10 cellular contexts compared by ENCODE assay signal in the genomic region with DNA sequence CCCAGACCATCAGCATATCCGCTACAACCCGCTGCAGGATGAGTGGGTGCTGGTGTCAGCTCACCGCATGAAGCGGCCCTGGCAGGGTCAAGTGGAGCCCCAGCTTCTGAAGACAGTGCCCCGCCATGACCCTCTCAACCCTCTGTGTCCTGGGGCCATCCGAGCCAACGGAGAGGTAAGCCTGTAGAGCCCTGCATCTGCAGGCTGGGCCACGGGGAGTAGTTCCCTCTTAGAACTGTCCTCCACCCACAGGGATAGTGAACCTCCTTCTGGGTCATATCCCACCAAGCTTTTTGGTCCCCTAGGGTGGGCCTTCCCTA. TPM values are rescaled to one million over a fixed set of nuclear protein-coding genes. Genes with fewer than 3 reads are reported as not detected.
DNase-seq lines count a peak whose midpoint lies in the region; ATAC-seq and TF ChIP-seq lines count a peak whose summit lies in the region.
"Had no signal": no experiment of that assay in that cellular context is flagged by ENCODE, and none has a peak within 500 bp of the region (broad histone marks: within the 10 kb centered on the region; RNA-seq: fewer than 3 reads in every experiment).

No MANE protein-coding gene starts in this region.

- in situ Hi-C loops in GM23248 (cut with MboI): no loop called here

- peak overlapping the region; percentile 89 to 90 for H3K27ac Mint-ChIP-seq in T-cell

- H3K9ac ChIP-seq in GM23248: peak overlapping the region; percentile 85

- H3K36me3 ChIP-seq in GM23248 (ENCODE audit: low read depth): no peaks in the 10 kb centered on the region
- H3K36me3 ChIP-seq in gastroesophageal sphincter: peaks cover 0 to 24% of the 10 kb centered on the region in 2 donors

- peaks cover 21% of the 10 kb centered on the region for H3K36me3 Mint-ChIP-seq in T-cell

- no peaks in the 10 kb centered on the region for H3K27me3 Mint-ChIP-seq in T-cell

- H3K4me3 ChIP-seq in GM23248: peak overlapping the region; percentile 78
- H3K4me3 ChIP-seq in gastroesophageal sphincter: peak overlapping the region; percentile 62 to 69
- peak overlapping the region; percentile 53 to 71 (median 63) for H3K4me3 ChIP-seq in skin epidermis

- POLR2A ChIA-PET in T-cell (lab: Charles Lee): interaction anchor here in 1 of 2 donors (1.3 to 1.6 kb wide), 2 partner anchors 9 to 18 kb away, joined by 4 to 5 read pairs; partner anchors contain the start of gene SIGMAR1
- POLR2A ChIA-PET in GM10248 (lab: Yijun Ruan, JAX): interaction anchor here (2.1 kb wide), 1 partner anchor 10 kb away, joined by 8 read pairs; the partner anchor contains the start of gene SIGMAR1

- H3K4me2 ChIP-seq in GM23248 (ENCODE audit: unreplicated experiment): peak overlapping the region; percentile 80

- no peaks in the 10 kb centered on the region for H3K9me3 ChIP-seq in GM23248 (ENCODE audit: low read depth)
- no peaks in the 10 kb centered on the region for H3K9me3 ChIP-seq in gastroesophageal sphincter

- 0 to 2% methylated on average over 7 to 8 of the region's 8 CpGs for WGBS in GM23248 (ENCODE audit: low coverage in 1 of 2, low lambda C conversion rate in 2 of 2, missing lambda C conversion rate in 2 of 2), 2 experiments
- 0% methylated on average over 1 to 3 of the region's 8 CpGs for WGBS in gastroesophageal sphincter (ENCODE audit: low coverage in 1 of 2), 2 donors

- no peak for TF ChIP-seq POLR2A in gastroesophageal sphincter (IDR thresholded peaks at IDR 0.05)

- H2AFZ ChIP-seq in GM23248: peak overlapping the region; percentile 95

- no peaks in the 10 kb centered on the region for H3K9me2 ChIP-seq in GM23248 (ENCODE audit: insufficient read depth)

- CTCF ChIA-PET in T-cell (lab: Charles Lee) (interaction anchor here (0.6 to 5.4 kb wide), 14 partner anchors 9 to 992 kb away, joined by 3 to 39 read pairs (median 6); partner anchors contain the start of genes CCL27 (in 1 of the 2), DCTN3 (in 1 of the 2) and SIGMAR1 (in 1 of the 2)), GM10248 (lab: Yijun Ruan, JAX) (interaction anchor here (0.9 to 8.0 kb wide), 15 partner anchors 10 to 404 kb away, joined by 3 to 112 read pairs (median 7); partner anchors contain the start of genes CCL27, RPP25L and SIGMAR1)

- H3K27me3 ChIP-seq in GM23248 (replicated peaks; ENCODE audit: insufficient read depth) (no peaks in the 10 kb centered on the region), gastroesophageal sphincter (no peaks in the 10 kb centered on the region)

- DNase-seq in GM23248: no peak
- DNase-seq in T-cell: no peak
- no peak for DNase-seq in GM10248 (ENCODE audit: extremely low spot score)
- no peak for DNase-seq in cerebellar cortex (ENCODE audit: low spot score)
- no peak for DNase-seq in HuH-7 (ENCODE audit: low spot score)
- DNase-seq in SIG-M5 treated with dmso at 0.1 percent for 504 hours (lab: John Stamatoyannopoulos, UW; ENCODE audit: unreplicated experiment): no peak

- H3K4me1 Mint-ChIP-seq in T-cell: peaks cover 28 to 47% (median 32%) of the 10 kb centered on the region in 3 donors

- H3F3A ChIP-seq in GM23248 (ENCODE audit: insufficient read depth): peaks cover 13% of the 10 kb centered on the region; the same call in 1 of the 2 replicates

- H4K20me1 ChIP-seq in GM23248 (ENCODE audit: insufficient read depth): no peaks in the 10 kb centered on the region

- H3K27ac ChIP-seq in GM23248 (peak overlapping the region; percentile 74), gastroesophageal sphincter (peak overlapping the region; percentile 65 to 94 (median 88)), skin epidermis (peak overlapping the region; percentile 2 to 92 (median 85))

- TF ChIP-seq CTCF in gastroesophageal sphincter (IDR thresholded peaks at IDR 0.05) (no peak), GM10248 (IDR thresholded peaks at IDR 0.05; ENCODE audit: control extremely low read depth, extremely low read depth, low read depth, missing control alignments) (no peak)

- peaks cover 15% of the 10 kb centered on the region for H3K79me2 ChIP-seq in GM23248 (ENCODE audit: insufficient read depth)

- no peak for ATAC-seq in T-cell (replicated peaks in 1 of 4)
- ATAC-seq in gastroesophageal sphincter: no peak

- H3K9me3 Mint-ChIP-seq in T-cell: no peaks in the 10 kb centered on the region

- H3K4me3 Mint-ChIP-seq in T-cell: peak overlapping the region; percentile 91 to 95 (median 94)

- no peak for TF ChIP-seq EP300 in gastroesophageal sphincter (IDR thresholded peaks at IDR 0.05)

- H3K4me1 ChIP-seq in GM23248 (ENCODE audit: insufficient read depth): peaks cover 20% of the 10 kb centered on the region
- H3K4me1 ChIP-seq in gastroesophageal sphincter: peaks cover 2 to 47% (median 24%) of the 10 kb centered on the region in 3 donors

RNA-seq across cellular contexts. Expression of gene GALT, which starts 0.6 kb away (rescaled TPM):
- 22.4 and 25.5 TPM in 2 replicates for total RNA-seq in GM23248 (2014; rRNA removed; shearing (Covaris generic))
- 28.5 and 29.1 TPM in 2 replicates for polyA plus RNA-seq in GM23248 (2016; fragmentation: Nextera tagmentation; extraction: Ambion mirVana)
- 100 to 1,000 TPM; 177 to 255 (median 215) TPM for total RNA-seq in T-cell
- 10 to 100 TPM; 19.1 to 51.4 (median 25.7) TPM for total RNA-seq in gastroesophageal sphincter

RNA-seq across cellular contexts. Expression of gene IL11RA, which starts 4.9 kb away (rescaled TPM):
- total RNA-seq in GM23248 (2014; rRNA removed; shearing (Covaris generic)): 50.7 and 52.3 TPM in 2 replicates
- polyA plus RNA-seq in GM23248 (2016; fragmentation: Nextera tagmentation; extraction: Ambion mirVana): 44.0 and 44.1 TPM in 2 replicates
- total RNA-seq in T-cell (100 to 1,000 TPM; 166 to 220 (median 180) TPM), gastroesophageal sphincter (10 to 100 TPM; 31.8 to 80.2 (median 39.8) TPM)

RNA-seq across cellular contexts. Expression of gene SIGMAR1, which starts 9.5 kb away (rescaled TPM):
- total RNA-seq in GM23248 (2014; rRNA removed; shearing (Covaris generic)): 138 and 148 TPM in 2 replicates
- polyA plus RNA-seq in GM23248 (2016; fragmentation: Nextera tagmentation; extraction: Ambion mirVana): 142 and 147 TPM in 2 replicates
- total RNA-seq in T-cell: 10 to 100 TPM; 27.7 to 65.9 (median 60.9) TPM
- total RNA-seq in gastroesophageal sphincter: 100 to 1,000 TPM in 1 of 4 donors, 10 to 100 TPM in 3; 58.2 to 152 (median 87.8) TPM

RNA-seq across cellular contexts. Expression of gene CCL27, which starts 15.4 kb away (rescaled TPM):
- not detected in 2 replicates for total RNA-seq in GM23248 (2014; rRNA removed; shearing (Covaris generic))
- polyA plus RNA-seq in GM23248 (2016; fragmentation: Nextera tagmentation; extraction: Ambion mirVana): 0.48 and 0.50 TPM in 2 replicates
- not detected for total RNA-seq in T-cell
- not detected for total RNA-seq in gastroesophageal sphincter
- total RNA-seq: LHCN-M2, pulmonary artery endothelial cell had no signal

RNA-seq across cellular contexts. Expression of gene ARID3C, which starts 18.2 kb away (rescaled TPM):
- 0.11 and 0.38 TPM in 2 replicates for total RNA-seq in GM23248 (2014; rRNA removed; shearing (Covaris generic))
- polyA plus RNA-seq in GM23248 (2016; fragmentation: Nextera tagmentation; extraction: Ambion mirVana): not detected in 2 replicates
- total RNA-seq in T-cell (under 1 TPM in 1 of 5 donors, not detected in 4; 0.38 TPM), gastroesophageal sphincter (not detected)
